ENCODE assay signal across 11 cellular contexts in the genomic region with DNA sequence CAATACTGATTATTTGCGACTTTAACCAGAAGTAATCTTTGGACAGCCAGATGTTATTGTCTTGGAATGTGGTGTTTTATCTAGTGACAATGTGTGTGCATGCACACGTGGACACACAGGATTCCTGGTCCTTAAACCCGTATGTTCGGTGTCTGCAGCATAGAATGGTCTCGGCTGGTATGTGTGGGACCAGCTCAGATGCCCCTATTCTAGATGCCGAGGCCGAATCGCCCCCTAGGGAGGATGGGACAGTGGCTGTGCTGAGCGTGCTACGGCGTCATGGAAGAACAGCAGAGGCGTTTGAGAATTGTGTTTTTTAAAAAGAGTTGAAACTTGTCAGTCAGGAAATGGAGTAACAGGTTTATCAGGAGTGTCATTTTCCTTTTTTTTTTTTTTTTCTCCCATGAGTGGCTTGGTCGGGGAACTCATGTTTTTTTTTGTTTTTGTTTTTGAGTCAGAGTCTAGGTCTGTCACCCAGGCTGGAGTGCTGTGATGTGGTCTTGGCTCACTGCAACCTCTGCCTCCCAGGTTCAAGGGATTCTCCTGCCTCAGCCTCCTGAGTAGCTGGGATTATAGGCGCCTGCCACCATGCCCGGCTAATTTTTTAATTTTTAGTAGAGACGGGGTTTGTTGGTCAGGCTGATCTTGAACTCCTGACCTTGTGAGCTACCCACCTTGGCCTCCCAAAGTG. TPM values are rescaled to one million over a fixed set of nuclear protein-coding genes. Genes with fewer than 3 reads are reported as not detected.
DNase-seq lines count a peak whose midpoint lies in the region; ATAC-seq, FAIRE-seq and TF ChIP-seq lines count a peak whose summit lies in the region.
"Had no signal": no experiment of that assay in that cellular context is flagged by ENCODE, and none has a peak within 500 bp of the region (broad histone marks: within the 10 kb centered on the region; RNA-seq: fewer than 3 reads in every experiment).

No MANE protein-coding gene starts in this region.

- H3K27ac Mint-ChIP-seq in astrocyte (ENCODE audit: unreplicated experiment) = peak overlapping the region; percentile 73

- intact Hi-C loops in right cardiac atrium (cut with DNase I) = no loop called here
- intact Hi-C loops in left ventricle myocardium superior (cut with micrococcal nuclease) = no loop called here
- intact Hi-C loops in lower lobe of right lung (cut with DNase I) = no loop called here
- intact Hi-C loops in colonic mucosa (cut with DNase I) = no loop called here

- no peak overlapping the region for H3K4me3 Mint-ChIP-seq in astrocyte (ENCODE audit: unreplicated experiment)

- peak overlapping the region; percentile 16 for H3K4me2 ChIP-seq in astrocyte (ENCODE audit: low read length)

- no peak for TF ChIP-seq POLR2A in upper lobe of left lung (IDR thresholded peaks at IDR 0.05)

- no peak overlapping the region for H3K27ac ChIP-seq in right cardiac atrium (ENCODE audit: low read length)
- H3K27ac ChIP-seq in astrocyte (ENCODE audit: low read depth, low read length) = no peak overlapping the region
- peak overlapping the region; percentile 4 for H3K27ac ChIP-seq in lower lobe of right lung
- peak overlapping the region; percentile 44 to 60 (median 53) for H3K27ac ChIP-seq in upper lobe of left lung
- no peak overlapping the region for H3K27ac ChIP-seq in colonic mucosa
- H3K27ac ChIP-seq: ovary had no signal

- FAIRE-seq in astrocyte (lab: Jason Lieb, UNC) = no peak
- FAIRE-seq: GM19239 had no signal

- peaks cover 14% of the 10 kb centered on the region for H3K36me3 Mint-ChIP-seq in astrocyte (ENCODE audit: low read depth, unreplicated experiment)

- peaks cover 98% of the 10 kb centered on the region for H4K20me1 ChIP-seq in astrocyte (ENCODE audit: insufficient read depth, low read length)

- H3K4me1 Mint-ChIP-seq in astrocyte (ENCODE audit: low read depth, unreplicated experiment) = peaks cover 9% of the 10 kb centered on the region

- DNase-seq in right cardiac atrium (peak; percentile 33 to 54 (median 41)), left ventricle myocardium superior (no peak), astrocyte (ENCODE audit: low read depth) (no peak), lower lobe of right lung (no peak), upper lobe of left lung (no peak), NCI-H345 (lab: John Stamatoyannopoulos, UW) (no peak), colonic mucosa (no peak), hepatic stellate cell (ENCODE audit: low spot score) (no peak)
- DNase-seq: NCI-H774, ovary had no signal

- TF ChIP-seq CTCF in astrocyte (IDR thresholded peaks at IDR 0.05; ENCODE audit: insufficient read depth, low read depth, low read length) (no peak), lower lobe of right lung (IDR thresholded peaks at IDR 0.05) (no peak), upper lobe of left lung (IDR thresholded peaks at IDR 0.05) (no peak), colonic mucosa (IDR thresholded peaks at IDR 0.05) (no peak)

- H2AFZ ChIP-seq in astrocyte (ENCODE audit: low read depth, low read length) = no peak overlapping the region

- H3K4me3 ChIP-seq in right cardiac atrium (ENCODE audit: low read length) = no peak overlapping the region
- no peak overlapping the region for H3K4me3 ChIP-seq in astrocyte (ENCODE audit: insufficient read depth, low read depth, low read length)
- H3K4me3 ChIP-seq in lower lobe of right lung = no peak overlapping the region
- no peak overlapping the region for H3K4me3 ChIP-seq in upper lobe of left lung
- H3K4me3 ChIP-seq in colonic mucosa = no peak overlapping the region
- H3K4me3 ChIP-seq: ovary had no signal

- no peak for TF ChIP-seq EP300 in upper lobe of left lung (IDR thresholded peaks at IDR 0.05)

- H3K36me3 ChIP-seq in astrocyte (ENCODE audit: insufficient read depth, low read length) (no peaks in the 10 kb centered on the region), lower lobe of right lung (no peaks in the 10 kb centered on the region), upper lobe of left lung (peaks cover 0 to 7% (median 3%) of the 10 kb centered on the region in 4 donors), colonic mucosa (no peaks in the 10 kb centered on the region)
- H3K36me3 ChIP-seq: ovary had no signal

- 48% methylated on average over 16 of the region's 16 CpGs for WGBS in right cardiac atrium
- WGBS in upper lobe of left lung, 2 donors = 57 to 72% methylated on average over 16 of the region's 16 CpGs

- H3K27me3 ChIP-seq in right cardiac atrium (ENCODE audit: control insufficient read depth, insufficient read depth) = no peaks in the 10 kb centered on the region
- H3K27me3 ChIP-seq in astrocyte (ENCODE audit: insufficient read depth, low read length) = no peaks in the 10 kb centered on the region
- H3K27me3 ChIP-seq in lower lobe of right lung (ENCODE audit: low read depth) = no peaks in the 10 kb centered on the region
- H3K27me3 ChIP-seq in upper lobe of left lung = no peaks in the 10 kb centered on the region
- no peaks in the 10 kb centered on the region for H3K27me3 ChIP-seq in colonic mucosa
- H3K27me3 ChIP-seq: ovary had no signal

- H3K9ac ChIP-seq in astrocyte (ENCODE audit: low read length) (no peak overlapping the region), colonic mucosa (ENCODE audit: low read depth in 2 of 2, low read length in 2 of 2) (no peak overlapping the region)

- H3K79me2 ChIP-seq in astrocyte (ENCODE audit: insufficient read depth, low read length) = peaks cover 100% of the 10 kb centered on the region

- ATAC-seq in right cardiac atrium = peak in 1 of 2 donors; percentile 25
- ATAC-seq in left ventricle myocardium superior = no peak
- peak in 1 of 2 donors; percentile 17 for ATAC-seq in lower lobe of right lung
- ATAC-seq in upper lobe of left lung (ENCODE audit: low FRiP score in 2 of 2) = no peak

- no peaks in the 10 kb centered on the region for H3K9me3 Mint-ChIP-seq in astrocyte (ENCODE audit: unreplicated experiment)

- no peaks in the 10 kb centered on the region for H3K9me3 ChIP-seq in right cardiac atrium (ENCODE audit: control insufficient read depth, low read length)
- peaks cover 13% of the 10 kb centered on the region for H3K9me3 ChIP-seq in astrocyte (ENCODE audit: insufficient read depth, low read depth, low read length)
- peaks cover 14% of the 10 kb centered on the region for H3K9me3 ChIP-seq in lower lobe of right lung
- H3K9me3 ChIP-seq in upper lobe of left lung = peaks cover 0 to 15% (median 6%) of the 10 kb centered on the region in 4 donors
- no peaks in the 10 kb centered on the region for H3K9me3 ChIP-seq in colonic mucosa
- H3K9me3 ChIP-seq: ovary had no signal

- H3K27me3 Mint-ChIP-seq in astrocyte (ENCODE audit: low read depth, unreplicated experiment) = no peaks in the 10 kb centered on the region

- H3K4me1 ChIP-seq in right cardiac atrium (ENCODE audit: control insufficient read depth, insufficient read depth, low read length) = peaks cover 22% of the 10 kb centered on the region
- peaks cover 13% of the 10 kb centered on the region for H3K4me1 ChIP-seq in astrocyte (ENCODE audit: insufficient read depth, low read length)
- H3K4me1 ChIP-seq in lower lobe of right lung = peaks cover 76% of the 10 kb centered on the region
- H3K4me1 ChIP-seq in upper lobe of left lung = peaks cover 28 to 77% (median 55%) of the 10 kb centered on the region in 4 donors
- peaks cover 8% of the 10 kb centered on the region for H3K4me1 ChIP-seq in colonic mucosa

RNA-seq across cellular contexts. Expression of gene SKI, which starts 30.1 kb away (rescaled TPM):
- total RNA-seq in right cardiac atrium (10 to 100 TPM; 56.7 to 83.1 (median 68.9) TPM), left ventricle myocardium superior (35.3 TPM), astrocyte (63.4 and 66.2 TPM in 2 replicates), lower lobe of right lung (90.0 TPM), upper lobe of left lung (100 to 1,000 TPM in 3 of 6 donors, 10 to 100 TPM in 3; 57.3 to 108 (median 96.9) TPM), colonic mucosa (10 to 100 TPM; 31.0 to 36.1 TPM)
- polyA plus RNA-seq in right cardiac atrium = 35.6 TPM

Comparison
In these comparisons a context has a peak if more than half of its experiments do, and no peak if none do; other contexts are left out.
1. DNase-seq: peak in right cardiac atrium (3 of 3); none in left ventricle myocardium superior (single experiment), astrocyte (single experiment), lower lobe of right lung (single experiment), upper lobe of left lung (0 of 2), NCI-H345 (single experiment), colonic mucosa (single experiment) and hepatic stellate cell (single experiment).
2. H3K27ac ChIP-seq: peak in lower lobe of right lung (single experiment) and upper lobe of left lung (4 of 4); none in right cardiac atrium (single experiment), astrocyte (single experiment) and colonic mucosa (single experiment).